12 cellular contexts compared by ENCODE assay signal in genomic region chr2:96954490-96954846, GRCh38. TPM values are rescaled to one million over a fixed set of nuclear protein-coding genes. Genes with fewer than 3 reads are reported as not detected.
DNase-seq lines count a peak whose midpoint lies in the region; ATAC-seq and TF ChIP-seq lines count a peak whose summit lies in the region.
"Had no signal": no experiment of that assay in that cellular context is flagged by ENCODE, and none has a peak within 500 bp of the region (broad histone marks: within the 10 kb centered on the region; RNA-seq: fewer than 3 reads in every experiment).

No MANE protein-coding gene starts in this region.

- no peaks in the 10 kb centered on the region for H3K27me3 Mint-ChIP-seq in activated CD4-positive, alpha-beta T cell treated with anti-CD3 and anti-CD28 coated beads, Interleukin-2, amount 10 ng/mL, durations not matched to agents 24 days and 14 days
- H3K27me3 Mint-ChIP-seq in activated T-helper 1 cell treated with anti-CD3 and anti-CD28 coated beads, Interleukin-12 subunit alpha, Interleukin-12 subunit beta, Interleukin-2, Interleukin-4 antibody, amounts not matched to agents 30 ng/mL and 10 ng/mL and 1 ng/mL, durations not matched to agents 14 hours and 24 hours and 36 hours (ENCODE audit: insufficient read depth): peaks cover 6% of the 10 kb centered on the region

- H3K4me1 ChIP-seq in rectal smooth muscle tissue (ENCODE audit: control insufficient read depth, insufficient read depth, low read length): peaks cover 45% of the 10 kb centered on the region
- H3K4me1 ChIP-seq in Peyer's patch: peaks cover 0 to 15% (median 2%) of the 10 kb centered on the region in 4 donors
- H3K4me1 ChIP-seq: parathyroid adenoma had no signal

- no peak overlapping the region for H3K4me3 ChIP-seq in rectal smooth muscle tissue (ENCODE audit: low read length)
- no peak overlapping the region for H3K4me3 ChIP-seq in Peyer's patch

- H3K27ac ChIP-seq in rectal smooth muscle tissue (ENCODE audit: low read depth, low read length) (peak overlapping the region; percentile 77), Peyer's patch (peak overlapping the region in 2 of 4 donors; percentile 49 to 67)
- H3K27ac ChIP-seq: parathyroid adenoma had no signal

- intact Hi-C loops in activated CD4-positive, alpha-beta T cell treated with anti-CD3 and anti-CD28 coated beads, Interleukin-2, amount 10 ng/mL, durations not matched to agents 24 days and 14 days (cut with micrococcal nuclease): loop anchor here (5.0 kb wide), 1 partner anchor 42 kb away; no protein-coding TSS in a partner anchor
- intact Hi-C loops in activated T-helper 1 cell treated with anti-CD3 and anti-CD28 coated beads, Interleukin-12 subunit alpha, Interleukin-12 subunit beta, Interleukin-2, Interleukin-4 antibody, amounts not matched to agents 30 ng/mL and 10 ng/mL and 1 ng/mL, durations not matched to agents 14 hours and 24 hours and 36 hours (cut with micrococcal nuclease): no loop called here

- no peaks in the 10 kb centered on the region for H3K36me3 Mint-ChIP-seq in activated CD4-positive, alpha-beta T cell treated with anti-CD3 and anti-CD28 coated beads, Interleukin-2, amount 10 ng/mL, durations not matched to agents 24 days and 14 days (ENCODE audit: low read depth)
- H3K36me3 Mint-ChIP-seq in activated T-helper 1 cell treated with anti-CD3 and anti-CD28 coated beads, Interleukin-12 subunit alpha, Interleukin-12 subunit beta, Interleukin-2, Interleukin-4 antibody, amounts not matched to agents 30 ng/mL and 10 ng/mL and 1 ng/mL, durations not matched to agents 14 hours and 24 hours and 36 hours (ENCODE audit: low read depth): no peaks in the 10 kb centered on the region

- H3K36me3 ChIP-seq in rectal smooth muscle tissue (ENCODE audit: control insufficient read depth, insufficient read depth, low read length): no peaks in the 10 kb centered on the region
- H3K36me3 ChIP-seq in Peyer's patch: no peaks in the 10 kb centered on the region

- no peaks in the 10 kb centered on the region for H3K9me3 ChIP-seq in Peyer's patch

- H3K9me3 Mint-ChIP-seq in activated CD4-positive, alpha-beta T cell treated with anti-CD3 and anti-CD28 coated beads, Interleukin-2, amount 10 ng/mL, durations not matched to agents 24 days and 14 days: no peaks in the 10 kb centered on the region
- no peaks in the 10 kb centered on the region for H3K9me3 Mint-ChIP-seq in activated T-helper 1 cell treated with anti-CD3 and anti-CD28 coated beads, Interleukin-12 subunit alpha, Interleukin-12 subunit beta, Interleukin-2, Interleukin-4 antibody, amounts not matched to agents 30 ng/mL and 10 ng/mL and 1 ng/mL, durations not matched to agents 14 hours and 24 hours and 36 hours

- H3K4me1 Mint-ChIP-seq in activated CD4-positive, alpha-beta T cell treated with anti-CD3 and anti-CD28 coated beads, Interleukin-2, amount 10 ng/mL, durations not matched to agents 24 days and 14 days: peaks cover 28% of the 10 kb centered on the region
- H3K4me1 Mint-ChIP-seq in activated T-helper 1 cell treated with anti-CD3 and anti-CD28 coated beads, Interleukin-12 subunit alpha, Interleukin-12 subunit beta, Interleukin-2, Interleukin-4 antibody, amounts not matched to agents 30 ng/mL and 10 ng/mL and 1 ng/mL, durations not matched to agents 14 hours and 24 hours and 36 hours (ENCODE audit: low read depth): peaks cover 31% of the 10 kb centered on the region

- H3K27me3 ChIP-seq in rectal smooth muscle tissue (ENCODE audit: control insufficient read depth, insufficient read depth, low read length) (no peaks in the 10 kb centered on the region), Peyer's patch (no peaks in the 10 kb centered on the region)

- ATAC-seq in HG02610 (IDR thresholded peaks at IDR 0.05; ENCODE audit: unreplicated experiment): peak; percentile 42

- TF ChIP-seq CTCF in Peyer's patch (IDR thresholded peaks at IDR 0.05): no peak

- H3K4me3 Mint-ChIP-seq in activated CD4-positive, alpha-beta T cell treated with anti-CD3 and anti-CD28 coated beads, Interleukin-2, amount 10 ng/mL, durations not matched to agents 24 days and 14 days: peak overlapping the region; percentile 23
- H3K4me3 Mint-ChIP-seq in activated T-helper 1 cell treated with anti-CD3 and anti-CD28 coated beads, Interleukin-12 subunit alpha, Interleukin-12 subunit beta, Interleukin-2, Interleukin-4 antibody, amounts not matched to agents 30 ng/mL and 10 ng/mL and 1 ng/mL, durations not matched to agents 14 hours and 24 hours and 36 hours: no peak overlapping the region

- peak; percentile 80 for DNase-seq in activated CD4-positive, alpha-beta T cell treated with anti-CD3 and anti-CD28 coated beads, Interleukin-2, amount 10 ng/mL, durations not matched to agents 24 days and 14 days
- DNase-seq in activated CD4-positive, alpha-beta T cell treated with anti-CD3 and anti-CD28 coated beads for 1 hour: no peak
- DNase-seq in activated T-helper 1 cell treated with anti-CD3 and anti-CD28 coated beads, Interleukin-12 subunit alpha, Interleukin-12 subunit beta, Interleukin-2, Interleukin-4 antibody, amounts not matched to agents 30 ng/mL and 10 ng/mL and 1 ng/mL, durations not matched to agents 14 hours and 24 hours and 36 hours (ENCODE audit: low spot score): no peak
- DNase-seq in NCI-H526 (lab: John Stamatoyannopoulos, UW): no peak
- DNase-seq in AG20443 (ENCODE audit: low spot score): no peak
- no peak for DNase-seq in Peyer's patch
- DNase-seq: hypothalamus, NCI-H2171 had no signal

- peak overlapping the region; percentile 69 for H3K27ac Mint-ChIP-seq in activated CD4-positive, alpha-beta T cell treated with anti-CD3 and anti-CD28 coated beads, Interleukin-2, amount 10 ng/mL, durations not matched to agents 24 days and 14 days
- peak overlapping the region; percentile 22 for H3K27ac Mint-ChIP-seq in activated T-helper 1 cell treated with anti-CD3 and anti-CD28 coated beads, Interleukin-12 subunit alpha, Interleukin-12 subunit beta, Interleukin-2, Interleukin-4 antibody, amounts not matched to agents 30 ng/mL and 10 ng/mL and 1 ng/mL, durations not matched to agents 14 hours and 24 hours and 36 hours

- TF ChIP-seq POLR2A in Peyer's patch (IDR thresholded peaks at IDR 0.05): no peak

- H3K9ac ChIP-seq in rectal smooth muscle tissue (ENCODE audit: low read length): no peak overlapping the region
- H3K9ac ChIP-seq: parathyroid adenoma had no signal

RNA-seq across cellular contexts. Expression of gene FAM178B, which starts 31.9 kb away (rescaled TPM):
- total RNA-seq in activated CD4-positive, alpha-beta T cell treated with anti-CD3 and anti-CD28 coated beads, Interleukin-2, amount 10 ng/mL, durations not matched to agents 24 days and 14 days: not detected in 2 replicates
- total RNA-seq in activated T-helper 1 cell treated with anti-CD3 and anti-CD28 coated beads, Interleukin-12 subunit alpha, Interleukin-12 subunit beta, Interleukin-2, Interleukin-4 antibody, amounts not matched to agents 30 ng/mL and 10 ng/mL and 1 ng/mL, durations not matched to agents 14 hours and 24 hours and 36 hours: not detected in 2 replicates
- total RNA-seq in Peyer's patch: not detected
- total RNA-seq: astrocyte had no signal
